In the genomic region with DNA sequence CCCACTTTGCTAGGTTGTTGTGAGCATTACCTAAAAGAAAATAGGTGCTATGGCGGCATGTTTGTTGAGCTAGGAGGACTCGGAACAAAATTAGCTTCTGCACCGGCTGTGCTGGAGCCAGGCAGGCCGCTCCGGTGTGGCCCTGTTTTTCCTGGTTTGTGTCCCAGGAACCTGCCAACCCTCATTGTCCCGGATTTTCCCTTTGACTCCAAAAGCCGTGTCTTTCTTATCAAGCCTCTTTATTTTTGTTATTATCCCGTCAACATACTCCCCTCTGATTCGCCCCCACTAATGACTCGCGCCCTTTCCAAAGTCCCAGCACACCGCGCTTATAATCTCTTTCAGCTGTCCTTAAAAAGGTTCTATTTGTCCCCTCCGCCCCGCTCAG, we compare ENCODE assay signal across 8 cellular contexts.
DNase-seq lines count a peak whose midpoint lies in the region; ATAC-seq and TF ChIP-seq lines count a peak whose summit lies in the region.

No MANE protein-coding gene starts in this region.

- peaks cover 2 to 34% (median 22%) of the 10 kb centered on the region in 9 donors for H3K4me1 ChIP-seq in heart right ventricle
- no peaks in the 10 kb centered on the region for H3K4me1 ChIP-seq in naive thymus-derived CD4-positive, alpha-beta T cell (ENCODE audit: control insufficient read depth in 2 of 2, insufficient read depth in 2 of 2, low read length in 2 of 2)
- peaks cover 12% of the 10 kb centered on the region for H3K4me1 ChIP-seq in vagina

- peaks cover 0 to 7% (median 0%) of the 10 kb centered on the region in 7 donors for H3K4me1 Mint-ChIP-seq in naive thymus-derived CD4-positive, alpha-beta T cell

- H3K27me3 Mint-ChIP-seq in naive thymus-derived CD4-positive, alpha-beta T cell, result peaks cover 12 to 38% (median 16%) of the 10 kb centered on the region in 5 donors

- DNase-seq in heart right ventricle (no peak), Right ventricle myocardium superior (no peak), dorsolateral prefrontal cortex (no peak), vagina (ENCODE audit: extremely low spot score in 2 of 2) (peak in 1 of 2 donors; percentile 77), NCI-H2227 (lab: John Stamatoyannopoulos, UW; ENCODE audit: unreplicated experiment) (no peak), NAMALWA (ENCODE audit: low spot score) (no peak), posterior cingulate gyrus (no peak)
- no peak for DNase-seq in naive thymus-derived CD4-positive, alpha-beta T cell

- peak in 2 of 8 donors; percentile 14 to 28 for ATAC-seq in heart right ventricle
- no peak for ATAC-seq in Right ventricle myocardium superior (ENCODE audit: poor library complexity)
- ATAC-seq in naive thymus-derived CD4-positive, alpha-beta T cell, result no peak

- CTCF ChIA-PET in naive thymus-derived CD4-positive, alpha-beta T cell (lab: Charles Lee), result interaction anchor here (0.6 to 8.2 kb wide), 15 partner anchors 11 to 1109 kb away, joined by 3 to 58 read pairs (median 4); no protein-coding TSS in a partner anchor

- H3K4me3 Mint-ChIP-seq in naive thymus-derived CD4-positive, alpha-beta T cell, result peak overlapping the region in 9 of 10 donors; percentile 23 to 80 (median 67)

- H3K9me3 ChIP-seq in heart right ventricle (no peaks in the 10 kb centered on the region), vagina (no peaks in the 10 kb centered on the region)
- H3K9me3 ChIP-seq in naive thymus-derived CD4-positive, alpha-beta T cell (ENCODE audit: control insufficient read depth in 2 of 3, low read length in 3 of 3), result no peaks in the 10 kb centered on the region

- no peaks in the 10 kb centered on the region for H3K9me3 Mint-ChIP-seq in naive thymus-derived CD4-positive, alpha-beta T cell

- no peak for TF ChIP-seq POLR2A in vagina (IDR thresholded peaks at IDR 0.05)

- POLR2A ChIA-PET in naive thymus-derived CD4-positive, alpha-beta T cell (lab: Charles Lee), result interaction anchor here (1.1 kb wide), 1 partner anchor 1028 kb away, joined by 3 read pairs; no protein-coding TSS in a partner anchor

- H3K36me3 ChIP-seq in heart right ventricle (no peaks in the 10 kb centered on the region), vagina (no peaks in the 10 kb centered on the region)
- H3K36me3 ChIP-seq in naive thymus-derived CD4-positive, alpha-beta T cell (ENCODE audit: control insufficient read depth in 2 of 3, insufficient read depth in 3 of 3, low read length in 3 of 3), result no peaks in the 10 kb centered on the region

- TF ChIP-seq CTCF in heart right ventricle (IDR thresholded peaks at IDR 0.05), result no peak
- no peak for TF ChIP-seq CTCF in dorsolateral prefrontal cortex (IDR thresholded peaks at IDR 0.05 in 54 of 56, conservative IDR thresholded peaks at IDR 0.05 in 2 of 56; ENCODE audit: low read depth in 1 of 56, partially characterized antibody in 56 of 56)
- no peak for TF ChIP-seq CTCF in vagina (IDR thresholded peaks at IDR 0.05)

- H3K27ac Mint-ChIP-seq in naive thymus-derived CD4-positive, alpha-beta T cell, result peak overlapping the region in 2 of 9 donors; percentile 25 to 48

- 46 to 50% methylated on average over 15 of the region's 15 CpGs for WGBS in heart right ventricle, 2 donors

- no peaks in the 10 kb centered on the region for H3K36me3 Mint-ChIP-seq in naive thymus-derived CD4-positive, alpha-beta T cell

- intact Hi-C loops in heart right ventricle (cut with DNase I), result loop anchor here in 8 of 10 donors (2.0 to 10.0 kb wide), 17 partner anchors 111 to 1037 kb away; a partner anchor contains a TSS
- intact Hi-C loops in Right ventricle myocardium superior (cut with DNase I), result loop anchor here (5.0 to 10.0 kb wide), 3 partner anchors 149 to 1026 kb away; a partner anchor contains a TSS
- intact Hi-C loops in dorsolateral prefrontal cortex (cut with DNase I), result loop anchor here (2.0 to 10.0 kb wide), 4 partner anchors 276 to 1037 kb away; no protein-coding TSS in a partner anchor
- intact Hi-C loops in naive thymus-derived CD4-positive, alpha-beta T cell (cut with micrococcal nuclease), result loop anchor here (1.0 to 10.0 kb wide), 13 partner anchors 91 to 1836 kb away; no protein-coding TSS in a partner anchor
- intact Hi-C loops in vagina (cut with DNase I), result no loop called here
- intact Hi-C loops in posterior cingulate gyrus (cut with DNase I), result loop anchor here (1.0 to 10.0 kb wide), 4 partner anchors 279 to 1037 kb away; no protein-coding TSS in a partner anchor

- H3K27me3 ChIP-seq in heart right ventricle, result no peaks in the 10 kb centered on the region
- peaks cover 0 to 6% (median 0%) of the 10 kb centered on the region in 45 donors for H3K27me3 ChIP-seq in dorsolateral prefrontal cortex
- H3K27me3 ChIP-seq in naive thymus-derived CD4-positive, alpha-beta T cell (ENCODE audit: control insufficient read depth in 2 of 2, insufficient read depth in 2 of 2, low read length in 2 of 2), result no peaks in the 10 kb centered on the region
- H3K27me3 ChIP-seq in vagina, result no peaks in the 10 kb centered on the region

- H3K27ac ChIP-seq in heart right ventricle (peak overlapping the region; percentile 20 to 94 (median 78)), dorsolateral prefrontal cortex (peak overlapping the region in 54 of 59 donors; percentile 12 to 89 (median 70)), vagina (peak overlapping the region; percentile 40)
- no peak overlapping the region for H3K27ac ChIP-seq in naive thymus-derived CD4-positive, alpha-beta T cell (ENCODE audit: low read depth, low read length)

- H3K4me3 ChIP-seq in heart right ventricle, result peak overlapping the region in 9 of 10 donors; percentile 38 to 59 (median 58)
- peak overlapping the region; percentile 33 to 74 (median 62) for H3K4me3 ChIP-seq in dorsolateral prefrontal cortex
- peak overlapping the region; percentile 47 for H3K4me3 ChIP-seq in naive thymus-derived CD4-positive, alpha-beta T cell (ENCODE audit: low read length)
- peak overlapping the region; percentile 45 to 51 for H3K4me3 ChIP-seq in vagina
